1 cellular context compared by ENCODE assay signal in the genomic region with DNA sequence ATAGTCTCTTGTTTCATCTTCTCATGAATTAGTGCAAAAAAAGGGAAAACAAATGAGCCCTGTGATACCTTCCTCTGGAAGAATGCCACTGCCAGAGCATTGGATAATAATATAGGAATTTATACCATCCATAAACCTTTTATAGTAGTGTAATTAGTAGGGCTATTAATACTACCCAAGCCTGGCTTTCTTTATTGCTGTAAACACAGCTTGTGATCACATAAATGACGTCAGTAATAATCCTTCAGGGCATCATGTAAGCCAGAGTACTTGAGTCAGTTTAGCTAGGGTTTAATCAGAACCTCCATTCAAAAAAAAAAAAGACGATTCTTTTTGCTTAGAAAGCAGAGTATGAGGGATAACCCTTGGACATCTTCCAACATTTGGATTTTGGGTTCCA.
A peak's percentile ranks its signal among the peaks of the same experiment; 100 is the strongest.
TF ChIP-seq lines count a peak whose summit lies in the region.

No MANE protein-coding gene starts in this region.

TF ChIP-seq in HEK293, 187 proteins besides CTCF, POLR2A, EP300 and RAD21 (continued from another document and continues in another):
- TF ChIP-seq, protein P1, sequence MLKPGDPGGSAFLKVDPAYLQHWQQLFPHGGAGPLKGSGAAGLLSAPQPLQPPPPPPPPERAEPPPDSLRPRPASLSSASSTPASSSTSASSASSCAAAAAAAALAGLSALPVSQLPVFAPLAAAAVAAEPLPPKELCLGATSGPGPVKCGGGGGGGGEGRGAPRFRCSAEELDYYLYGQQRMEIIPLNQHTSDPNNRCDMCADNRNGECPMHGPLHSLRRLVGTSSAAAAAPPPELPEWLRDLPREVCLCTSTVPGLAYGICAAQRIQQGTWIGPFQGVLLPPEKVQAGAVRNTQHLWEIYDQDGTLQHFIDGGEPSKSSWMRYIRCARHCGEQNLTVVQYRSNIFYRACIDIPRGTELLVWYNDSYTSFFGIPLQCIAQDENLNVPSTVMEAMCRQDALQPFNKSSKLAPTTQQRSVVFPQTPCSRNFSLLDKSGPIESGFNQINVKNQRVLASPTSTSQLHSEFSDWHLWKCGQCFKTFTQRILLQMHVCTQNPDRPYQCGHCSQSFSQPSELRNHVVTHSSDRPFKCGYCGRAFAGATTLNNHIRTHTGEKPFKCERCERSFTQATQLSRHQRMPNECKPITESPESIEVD (tag by site-specific recombination; IDR thresholded peaks at IDR 0.05): peak; percentile 31; the same call in 1 of the 2 replicates
- no peak for TF ChIP-seq ZNF350 (tag by site-specific recombination; IDR thresholded peaks at IDR 0.05)
- TF ChIP-seq, protein P2, sequence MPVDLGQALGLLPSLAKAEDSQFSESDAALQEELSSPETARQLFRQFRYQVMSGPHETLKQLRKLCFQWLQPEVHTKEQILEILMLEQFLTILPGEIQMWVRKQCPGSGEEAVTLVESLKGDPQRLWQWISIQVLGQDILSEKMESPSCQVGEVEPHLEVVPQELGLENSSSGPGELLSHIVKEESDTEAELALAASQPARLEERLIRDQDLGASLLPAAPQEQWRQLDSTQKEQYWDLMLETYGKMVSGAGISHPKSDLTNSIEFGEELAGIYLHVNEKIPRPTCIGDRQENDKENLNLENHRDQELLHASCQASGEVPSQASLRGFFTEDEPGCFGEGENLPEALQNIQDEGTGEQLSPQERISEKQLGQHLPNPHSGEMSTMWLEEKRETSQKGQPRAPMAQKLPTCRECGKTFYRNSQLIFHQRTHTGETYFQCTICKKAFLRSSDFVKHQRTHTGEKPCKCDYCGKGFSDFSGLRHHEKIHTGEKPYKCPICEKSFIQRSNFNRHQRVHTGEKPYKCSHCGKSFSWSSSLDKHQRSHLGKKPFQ (tag by site-specific recombination; IDR thresholded peaks at IDR 0.05): no peak
- peak; percentile 44; the same call in 1 of the 2 replicates for TF ChIP-seq OSR2 (tag by site-specific recombination; IDR thresholded peaks at IDR 0.05)
- TF ChIP-seq ZNF837 (tag by site-specific recombination; IDR thresholded peaks at IDR 0.05): no peak
- TF ChIP-seq, protein P3, sequence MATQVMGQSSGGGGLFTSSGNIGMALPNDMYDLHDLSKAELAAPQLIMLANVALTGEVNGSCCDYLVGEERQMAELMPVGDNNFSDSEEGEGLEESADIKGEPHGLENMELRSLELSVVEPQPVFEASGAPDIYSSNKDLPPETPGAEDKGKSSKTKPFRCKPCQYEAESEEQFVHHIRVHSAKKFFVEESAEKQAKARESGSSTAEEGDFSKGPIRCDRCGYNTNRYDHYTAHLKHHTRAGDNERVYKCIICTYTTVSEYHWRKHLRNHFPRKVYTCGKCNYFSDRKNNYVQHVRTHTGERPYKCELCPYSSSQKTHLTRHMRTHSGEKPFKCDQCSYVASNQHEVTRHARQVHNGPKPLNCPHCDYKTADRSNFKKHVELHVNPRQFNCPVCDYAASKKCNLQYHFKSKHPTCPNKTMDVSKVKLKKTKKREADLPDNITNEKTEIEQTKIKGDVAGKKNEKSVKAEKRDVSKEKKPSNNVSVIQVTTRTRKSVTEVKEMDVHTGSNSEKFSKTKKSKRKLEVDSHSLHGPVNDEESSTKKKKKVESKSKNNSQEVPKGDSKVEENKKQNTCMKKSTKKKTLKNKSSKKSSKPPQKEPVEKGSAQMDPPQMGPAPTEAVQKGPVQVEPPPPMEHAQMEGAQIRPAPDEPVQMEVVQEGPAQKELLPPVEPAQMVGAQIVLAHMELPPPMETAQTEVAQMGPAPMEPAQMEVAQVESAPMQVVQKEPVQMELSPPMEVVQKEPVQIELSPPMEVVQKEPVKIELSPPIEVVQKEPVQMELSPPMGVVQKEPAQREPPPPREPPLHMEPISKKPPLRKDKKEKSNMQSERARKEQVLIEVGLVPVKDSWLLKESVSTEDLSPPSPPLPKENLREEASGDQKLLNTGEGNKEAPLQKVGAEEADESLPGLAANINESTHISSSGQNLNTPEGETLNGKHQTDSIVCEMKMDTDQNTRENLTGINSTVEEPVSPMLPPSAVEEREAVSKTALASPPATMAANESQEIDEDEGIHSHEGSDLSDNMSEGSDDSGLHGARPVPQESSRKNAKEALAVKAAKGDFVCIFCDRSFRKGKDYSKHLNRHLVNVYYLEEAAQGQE (tag by site-specific recombination; IDR thresholded peaks at IDR 0.05): no peak
- no peak for TF ChIP-seq ZBTB20 (tag by site-specific recombination; IDR thresholded peaks at IDR 0.05)
- TF ChIP-seq ZNF214 (tag by site-specific recombination; IDR thresholded peaks at IDR 0.05; ENCODE audit: borderline replicate concordance): no peak
- TF ChIP-seq, protein P4, sequence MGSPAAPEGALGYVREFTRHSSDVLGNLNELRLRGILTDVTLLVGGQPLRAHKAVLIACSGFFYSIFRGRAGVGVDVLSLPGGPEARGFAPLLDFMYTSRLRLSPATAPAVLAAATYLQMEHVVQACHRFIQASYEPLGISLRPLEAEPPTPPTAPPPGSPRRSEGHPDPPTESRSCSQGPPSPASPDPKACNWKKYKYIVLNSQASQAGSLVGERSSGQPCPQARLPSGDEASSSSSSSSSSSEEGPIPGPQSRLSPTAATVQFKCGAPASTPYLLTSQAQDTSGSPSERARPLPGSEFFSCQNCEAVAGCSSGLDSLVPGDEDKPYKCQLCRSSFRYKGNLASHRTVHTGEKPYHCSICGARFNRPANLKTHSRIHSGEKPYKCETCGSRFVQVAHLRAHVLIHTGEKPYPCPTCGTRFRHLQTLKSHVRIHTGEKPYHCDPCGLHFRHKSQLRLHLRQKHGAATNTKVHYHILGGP (tag by site-specific recombination; IDR thresholded peaks at IDR 0.05): no peak; the same call in 1 of the 2 replicates
- TF ChIP-seq ZIC2 (tag by site-specific recombination; IDR thresholded peaks at IDR 0.05): no peak
- no peak for TF ChIP-seq ZNF426 (tag by site-specific recombination; IDR thresholded peaks at IDR 0.05)
- TF ChIP-seq, protein P5, sequence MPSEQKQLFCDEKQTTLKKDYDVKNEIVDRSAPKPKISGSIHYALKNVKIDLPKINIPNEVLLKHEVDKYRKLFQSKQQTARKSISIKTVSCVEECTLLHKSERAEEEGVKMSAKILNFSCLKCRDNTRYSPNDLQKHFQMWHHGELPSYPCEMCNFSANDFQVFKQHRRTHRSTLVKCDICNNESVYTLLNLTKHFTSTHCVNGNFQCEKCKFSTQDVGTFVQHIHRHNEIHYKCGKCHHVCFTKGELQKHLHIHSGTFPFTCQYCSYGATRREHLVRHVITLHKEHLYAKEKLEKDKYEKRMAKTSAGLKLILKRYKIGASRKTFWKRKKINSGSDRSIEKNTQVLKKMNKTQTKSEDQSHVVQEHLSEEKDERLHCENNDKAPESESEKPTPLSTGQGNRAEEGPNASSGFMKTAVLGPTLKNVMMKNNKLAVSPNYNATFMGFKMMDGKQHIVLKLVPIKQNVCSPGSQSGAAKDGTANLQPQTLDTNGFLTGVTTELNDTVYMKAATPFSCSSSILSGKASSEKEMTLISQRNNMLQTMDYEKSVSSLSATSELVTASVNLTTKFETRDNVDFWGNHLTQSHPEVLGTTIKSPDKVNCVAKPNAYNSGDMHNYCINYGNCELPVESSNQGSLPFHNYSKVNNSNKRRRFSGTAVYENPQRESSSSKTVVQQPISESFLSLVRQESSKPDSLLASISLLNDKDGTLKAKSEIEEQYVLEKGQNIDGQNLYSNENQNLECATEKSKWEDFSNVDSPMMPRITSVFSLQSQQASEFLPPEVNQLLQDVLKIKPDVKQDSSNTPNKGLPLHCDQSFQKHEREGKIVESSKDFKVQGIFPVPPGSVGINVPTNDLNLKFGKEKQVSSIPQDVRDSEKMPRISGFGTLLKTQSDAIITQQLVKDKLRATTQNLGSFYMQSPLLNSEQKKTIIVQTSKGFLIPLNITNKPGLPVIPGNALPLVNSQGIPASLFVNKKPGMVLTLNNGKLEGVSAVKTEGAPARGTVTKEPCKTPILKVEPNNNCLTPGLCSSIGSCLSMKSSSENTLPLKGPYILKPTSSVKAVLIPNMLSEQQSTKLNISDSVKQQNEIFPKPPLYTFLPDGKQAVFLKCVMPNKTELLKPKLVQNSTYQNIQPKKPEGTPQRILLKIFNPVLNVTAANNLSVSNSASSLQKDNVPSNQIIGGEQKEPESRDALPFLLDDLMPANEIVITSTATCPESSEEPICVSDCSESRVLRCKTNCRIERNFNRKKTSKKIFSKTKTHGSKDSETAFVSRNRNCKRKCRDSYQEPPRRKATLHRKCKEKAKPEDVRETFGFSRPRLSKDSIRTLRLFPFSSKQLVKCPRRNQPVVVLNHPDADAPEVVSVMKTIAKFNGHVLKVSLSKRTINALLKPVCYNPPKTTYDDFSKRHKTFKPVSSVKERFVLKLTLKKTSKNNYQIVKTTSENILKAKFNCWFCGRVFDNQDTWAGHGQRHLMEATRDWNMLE (tag by site-specific recombination; conservative IDR thresholded peaks at IDR 0.05; ENCODE audit: low read depth): no peak
- TF ChIP-seq, protein P6, sequence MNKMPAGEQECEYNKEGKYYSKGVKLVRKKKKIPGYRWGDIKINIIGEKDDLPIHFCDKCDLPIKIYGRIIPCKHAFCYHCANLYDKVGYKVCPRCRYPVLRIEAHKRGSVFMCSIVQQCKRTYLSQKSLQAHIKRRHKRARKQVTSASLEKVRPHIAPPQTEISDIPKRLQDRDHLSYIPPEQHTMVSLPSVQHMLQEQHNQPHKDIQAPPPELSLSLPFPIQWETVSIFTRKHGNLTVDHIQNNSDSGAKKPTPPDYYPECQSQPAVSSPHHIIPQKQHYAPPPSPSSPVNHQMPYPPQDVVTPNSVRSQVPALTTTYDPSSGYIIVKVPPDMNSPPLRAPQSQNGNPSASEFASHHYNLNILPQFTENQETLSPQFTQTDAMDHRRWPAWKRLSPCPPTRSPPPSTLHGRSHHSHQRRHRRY (tag by site-specific recombination; IDR thresholded peaks at IDR 0.05): no peak
- TF ChIP-seq, protein P7, sequence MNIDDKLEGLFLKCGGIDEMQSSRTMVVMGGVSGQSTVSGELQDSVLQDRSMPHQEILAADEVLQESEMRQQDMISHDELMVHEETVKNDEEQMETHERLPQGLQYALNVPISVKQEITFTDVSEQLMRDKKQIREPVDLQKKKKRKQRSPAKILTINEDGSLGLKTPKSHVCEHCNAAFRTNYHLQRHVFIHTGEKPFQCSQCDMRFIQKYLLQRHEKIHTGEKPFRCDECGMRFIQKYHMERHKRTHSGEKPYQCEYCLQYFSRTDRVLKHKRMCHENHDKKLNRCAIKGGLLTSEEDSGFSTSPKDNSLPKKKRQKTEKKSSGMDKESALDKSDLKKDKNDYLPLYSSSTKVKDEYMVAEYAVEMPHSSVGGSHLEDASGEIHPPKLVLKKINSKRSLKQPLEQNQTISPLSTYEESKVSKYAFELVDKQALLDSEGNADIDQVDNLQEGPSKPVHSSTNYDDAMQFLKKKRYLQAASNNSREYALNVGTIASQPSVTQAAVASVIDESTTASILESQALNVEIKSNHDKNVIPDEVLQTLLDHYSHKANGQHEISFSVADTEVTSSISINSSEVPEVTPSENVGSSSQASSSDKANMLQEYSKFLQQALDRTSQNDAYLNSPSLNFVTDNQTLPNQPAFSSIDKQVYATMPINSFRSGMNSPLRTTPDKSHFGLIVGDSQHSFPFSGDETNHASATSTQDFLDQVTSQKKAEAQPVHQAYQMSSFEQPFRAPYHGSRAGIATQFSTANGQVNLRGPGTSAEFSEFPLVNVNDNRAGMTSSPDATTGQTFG (tag by site-specific recombination; IDR thresholded peaks at IDR 0.05; ENCODE audit: borderline replicate concordance): no peak
- no peak for TF ChIP-seq GFI1B (tag by site-specific recombination; IDR thresholded peaks at IDR 0.05)
- no peak for TF ChIP-seq ZNF677 (tag by site-specific recombination; IDR thresholded peaks at IDR 0.05)
- peak; percentile 72 for TF ChIP-seq ZNF629 (tag by site-specific recombination; IDR thresholded peaks at IDR 0.05)
- TF ChIP-seq RBAK (tag by site-specific recombination; IDR thresholded peaks at IDR 0.05): no peak
- no peak for TF ChIP-seq ZNF19 (tag by site-specific recombination; IDR thresholded peaks at IDR 0.05; ENCODE audit: low read depth)
- TF ChIP-seq ZNF335 (tag by site-specific recombination; conservative IDR thresholded peaks at IDR 0.05): no peak
- no peak for TF ChIP-seq EGR2 (tag by site-specific recombination; IDR thresholded peaks at IDR 0.05; ENCODE audit: low read depth)
- no peak for TF ChIP-seq MEIS1 (CRISPR knock-in tag; IDR thresholded peaks at IDR 0.05; ENCODE audit: borderline replicate concordance)
- TF ChIP-seq ZNF416 (tag by site-specific recombination; IDR thresholded peaks at IDR 0.05): no peak
- 0 out of 2 replicates have a peak, but pooled peaks have one; percentile 29 for TF ChIP-seq ZNF561 (tag by site-specific recombination; IDR thresholded peaks at IDR 0.05; ENCODE audit: borderline replicate concordance)
- no peak for TF ChIP-seq ZNF549 (tag by site-specific recombination; IDR thresholded peaks at IDR 0.05)
- no peak for TF ChIP-seq ZNF658 (tag by site-specific recombination; IDR thresholded peaks at IDR 0.05)
- TF ChIP-seq ZNF670 (tag by site-specific recombination; IDR thresholded peaks at IDR 0.05; ENCODE audit: low read depth): no peak
- no peak for TF ChIP-seq HOXC10 (CRISPR knock-in tag; IDR thresholded peaks at IDR 0.05)
- no peak for TF ChIP-seq ZNF501 (tag by site-specific recombination; IDR thresholded peaks at IDR 0.05)
- no peak for TF ChIP-seq ZNF529 (tag by site-specific recombination; IDR thresholded peaks at IDR 0.05; ENCODE audit: insufficient replicate concordance)
- no peak for TF ChIP-seq SETDB1 (IDR thresholded peaks at IDR 0.05; ENCODE audit: insufficient read length, low read length)
- TF ChIP-seq KLF7 (tag by site-specific recombination; IDR thresholded peaks at IDR 0.05; ENCODE audit: borderline replicate concordance): no peak
- no peak for TF ChIP-seq ZNF221 (tag by site-specific recombination; IDR thresholded peaks at IDR 0.05; ENCODE audit: borderline replicate concordance)
- TF ChIP-seq KLF16 (tag by site-specific recombination; IDR thresholded peaks at IDR 0.05): 0 out of 2 replicates have a peak, but pooled peaks have one; percentile 21
- no peak for TF ChIP-seq ZNF239 (tag by site-specific recombination; IDR thresholded peaks at IDR 0.05)
- peak; percentile 45; the same call in 1 of the 2 replicates for TF ChIP-seq IKZF3 (tag by site-specific recombination; IDR thresholded peaks at IDR 0.05)
- TF ChIP-seq ZNF266 (tag by site-specific recombination; IDR thresholded peaks at IDR 0.05; ENCODE audit: low read depth): no peak
- TF ChIP-seq, protein P8, sequence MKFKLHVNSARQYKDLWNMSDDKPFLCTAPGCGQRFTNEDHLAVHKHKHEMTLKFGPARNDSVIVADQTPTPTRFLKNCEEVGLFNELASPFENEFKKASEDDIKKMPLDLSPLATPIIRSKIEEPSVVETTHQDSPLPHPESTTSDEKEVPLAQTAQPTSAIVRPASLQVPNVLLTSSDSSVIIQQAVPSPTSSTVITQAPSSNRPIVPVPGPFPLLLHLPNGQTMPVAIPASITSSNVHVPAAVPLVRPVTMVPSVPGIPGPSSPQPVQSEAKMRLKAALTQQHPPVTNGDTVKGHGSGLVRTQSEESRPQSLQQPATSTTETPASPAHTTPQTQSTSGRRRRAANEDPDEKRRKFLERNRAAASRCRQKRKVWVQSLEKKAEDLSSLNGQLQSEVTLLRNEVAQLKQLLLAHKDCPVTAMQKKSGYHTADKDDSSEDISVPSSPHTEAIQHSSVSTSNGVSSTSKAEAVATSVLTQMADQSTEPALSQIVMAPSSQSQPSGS (tag by site-specific recombination; IDR thresholded peaks at IDR 0.05; ENCODE audit: low read depth): peak; percentile 90
- TF ChIP-seq, protein P9, sequence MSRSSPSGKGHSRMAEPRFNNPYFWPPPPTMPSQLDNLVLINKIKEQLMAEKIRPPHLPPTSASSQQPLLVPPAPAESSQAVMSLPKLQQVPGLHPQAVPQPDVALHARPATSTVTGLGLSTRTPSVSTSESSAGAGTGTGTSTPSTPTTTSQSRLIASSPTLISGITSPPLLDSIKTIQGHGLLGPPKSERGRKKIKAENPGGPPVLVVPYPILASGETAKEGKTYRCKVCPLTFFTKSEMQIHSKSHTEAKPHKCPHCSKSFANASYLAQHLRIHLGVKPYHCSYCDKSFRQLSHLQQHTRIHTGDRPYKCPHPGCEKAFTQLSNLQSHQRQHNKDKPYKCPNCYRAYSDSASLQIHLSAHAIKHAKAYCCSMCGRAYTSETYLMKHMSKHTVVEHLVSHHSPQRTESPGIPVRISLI (tag by site-specific recombination; IDR thresholded peaks at IDR 0.05): peak; percentile 86
